ENCODE assay signal across 9 cellular contexts in genomic region chr6:135451617-135452190, GRCh38. TPM values are rescaled to one million over a fixed set of nuclear protein-coding genes. Genes with fewer than 3 reads are reported as not detected.
DNase-seq lines count a peak whose midpoint lies in the region; ATAC-seq, FAIRE-seq and TF ChIP-seq lines count a peak whose summit lies in the region.
"Had no signal": no experiment of that assay in that cellular context is flagged by ENCODE, and none has a peak within 500 bp of the region (broad histone marks: within the 10 kb centered on the region; RNA-seq: fewer than 3 reads in every experiment).

No MANE protein-coding gene starts in this region.

- no peaks in the 10 kb centered on the region for H3K79me2 ChIP-seq in astrocyte (ENCODE audit: insufficient read depth, low read length)

- H3K4me2 ChIP-seq in astrocyte (ENCODE audit: low read length), result no peak overlapping the region

- peak; percentile 67 for FAIRE-seq in astrocyte (lab: Jason Lieb, UNC)

- H2AFZ ChIP-seq in astrocyte (ENCODE audit: low read depth, low read length), result no peak overlapping the region

- no peak overlapping the region for H3K27ac Mint-ChIP-seq in astrocyte (ENCODE audit: unreplicated experiment)
- H3K27ac Mint-ChIP-seq in activated naive CD8-positive, alpha-beta T cell treated with anti-CD3 and anti-CD28 coated beads, Interleukin-2, amount 50 U/mL, for 24 hours, result no peak overlapping the region
- H3K27ac Mint-ChIP-seq: activated naive CD4-positive, alpha-beta T cell treated with anti-CD3 and anti-CD28 coated beads, Interleukin-2, amount 50 U/mL, for 24 hours had no signal

- DNase-seq in NCI-H446 (lab: John Stamatoyannopoulos, UW), result peak; percentile 12 to 58
- no peak for DNase-seq in NCI-H446 treated with DMSO at 0.1 percent for 48 hours (lab: John Stamatoyannopoulos, UW)
- peak; percentile 7 for DNase-seq in NCI-H2107 (lab: John Stamatoyannopoulos, UW)
- DNase-seq in astrocyte (ENCODE audit: low read depth), result peak; percentile 14
- peak; percentile 29 for DNase-seq in kidney glomerular epithelial cell (lab: John Stamatoyannopoulos, UW)
- DNase-seq in activated naive CD8-positive, alpha-beta T cell treated with anti-CD3 and anti-CD28 coated beads, Interleukin-2, amount 50 U/mL, for 24 hours, result no peak

- peaks cover 2% of the 10 kb centered on the region for H3K36me3 Mint-ChIP-seq in astrocyte (ENCODE audit: low read depth, unreplicated experiment)
- H3K36me3 Mint-ChIP-seq in activated naive CD8-positive, alpha-beta T cell treated with anti-CD3 and anti-CD28 coated beads, Interleukin-2, amount 50 U/mL, for 24 hours (ENCODE audit: low read depth), result peaks cover 28% of the 10 kb centered on the region

- no peaks in the 10 kb centered on the region for H3K27me3 ChIP-seq in astrocyte (ENCODE audit: insufficient read depth, low read length)

- H3K36me3 ChIP-seq in astrocyte (ENCODE audit: insufficient read depth, low read length), result peaks cover 3% of the 10 kb centered on the region

- H3K27ac ChIP-seq in astrocyte (ENCODE audit: low read depth, low read length), result no peak overlapping the region

- H3K9ac ChIP-seq in astrocyte (ENCODE audit: low read length), result no peak overlapping the region

- no peaks in the 10 kb centered on the region for H3K9me3 Mint-ChIP-seq in astrocyte (ENCODE audit: unreplicated experiment)
- no peaks in the 10 kb centered on the region for H3K9me3 Mint-ChIP-seq in activated naive CD8-positive, alpha-beta T cell treated with anti-CD3 and anti-CD28 coated beads, Interleukin-2, amount 50 U/mL, for 24 hours
- H3K9me3 Mint-ChIP-seq: activated naive CD4-positive, alpha-beta T cell treated with anti-CD3 and anti-CD28 coated beads, Interleukin-2, amount 50 U/mL, for 24 hours had no signal

- H3K4me3 ChIP-seq in astrocyte (ENCODE audit: insufficient read depth, low read depth, low read length), result no peak overlapping the region

- ATAC-seq in GM21423 (IDR thresholded peaks at IDR 0.05; ENCODE audit: unreplicated experiment), result no peak
- no peak for ATAC-seq in GM21526 (IDR thresholded peaks at IDR 0.05; ENCODE audit: low FRiP score, unreplicated experiment)
- ATAC-seq in activated naive CD8-positive, alpha-beta T cell treated with anti-CD3 and anti-CD28 coated beads, Interleukin-2, amount 50 U/mL, for 24 hours, result no peak

- no peaks in the 10 kb centered on the region for H3K4me1 Mint-ChIP-seq in astrocyte (ENCODE audit: low read depth, unreplicated experiment)
- H3K4me1 Mint-ChIP-seq in activated naive CD8-positive, alpha-beta T cell treated with anti-CD3 and anti-CD28 coated beads, Interleukin-2, amount 50 U/mL, for 24 hours, result peaks cover 3% of the 10 kb centered on the region
- H3K4me1 Mint-ChIP-seq: activated naive CD4-positive, alpha-beta T cell treated with anti-CD3 and anti-CD28 coated beads, Interleukin-2, amount 50 U/mL, for 24 hours had no signal

- no peak overlapping the region for H3K4me3 Mint-ChIP-seq in astrocyte (ENCODE audit: unreplicated experiment)
- H3K4me3 Mint-ChIP-seq in activated naive CD8-positive, alpha-beta T cell treated with anti-CD3 and anti-CD28 coated beads, Interleukin-2, amount 50 U/mL, for 24 hours, result no peak overlapping the region
- H3K4me3 Mint-ChIP-seq: activated naive CD4-positive, alpha-beta T cell treated with anti-CD3 and anti-CD28 coated beads, Interleukin-2, amount 50 U/mL, for 24 hours had no signal

- no peaks in the 10 kb centered on the region for H3K9me3 ChIP-seq in astrocyte (ENCODE audit: insufficient read depth, low read depth, low read length)

- no peaks in the 10 kb centered on the region for H3K4me1 ChIP-seq in astrocyte (ENCODE audit: insufficient read depth, low read length)

- no peaks in the 10 kb centered on the region for H3K27me3 Mint-ChIP-seq in astrocyte (ENCODE audit: low read depth, unreplicated experiment)
- H3K27me3 Mint-ChIP-seq in activated naive CD8-positive, alpha-beta T cell treated with anti-CD3 and anti-CD28 coated beads, Interleukin-2, amount 50 U/mL, for 24 hours, result no peaks in the 10 kb centered on the region
- H3K27me3 Mint-ChIP-seq: activated naive CD4-positive, alpha-beta T cell treated with anti-CD3 and anti-CD28 coated beads, Interleukin-2, amount 50 U/mL, for 24 hours had no signal

- TF ChIP-seq CTCF in astrocyte (IDR thresholded peaks at IDR 0.05; ENCODE audit: insufficient read depth, low read depth, low read length), result peak; percentile 76

- no peaks in the 10 kb centered on the region for H4K20me1 ChIP-seq in astrocyte (ENCODE audit: insufficient read depth, low read length)

RNA-seq across cellular contexts. Expression of gene AHI1, which starts 45.8 kb away (rescaled TPM):
- 14.2 and 16.6 TPM in 2 replicates for total RNA-seq in astrocyte

Comparison
In these comparisons a context has a peak if more than half of its experiments do, and no peak if none do; other contexts are left out.
1. DNase-seq: peak in NCI-H446 (2 of 2), NCI-H2107 (single experiment), astrocyte (single experiment) and kidney glomerular epithelial cell (single experiment); none in NCI-H446 treated with DMSO at 0.1 percent for 48 hours (single experiment) and activated naive CD8-positive, alpha-beta T cell treated with anti-CD3 and anti-CD28 coated beads, Interleukin-2, amount 50 U/mL, for 24 hours (single experiment).